8 cellular contexts compared by ENCODE assay signal in the genomic region with DNA sequence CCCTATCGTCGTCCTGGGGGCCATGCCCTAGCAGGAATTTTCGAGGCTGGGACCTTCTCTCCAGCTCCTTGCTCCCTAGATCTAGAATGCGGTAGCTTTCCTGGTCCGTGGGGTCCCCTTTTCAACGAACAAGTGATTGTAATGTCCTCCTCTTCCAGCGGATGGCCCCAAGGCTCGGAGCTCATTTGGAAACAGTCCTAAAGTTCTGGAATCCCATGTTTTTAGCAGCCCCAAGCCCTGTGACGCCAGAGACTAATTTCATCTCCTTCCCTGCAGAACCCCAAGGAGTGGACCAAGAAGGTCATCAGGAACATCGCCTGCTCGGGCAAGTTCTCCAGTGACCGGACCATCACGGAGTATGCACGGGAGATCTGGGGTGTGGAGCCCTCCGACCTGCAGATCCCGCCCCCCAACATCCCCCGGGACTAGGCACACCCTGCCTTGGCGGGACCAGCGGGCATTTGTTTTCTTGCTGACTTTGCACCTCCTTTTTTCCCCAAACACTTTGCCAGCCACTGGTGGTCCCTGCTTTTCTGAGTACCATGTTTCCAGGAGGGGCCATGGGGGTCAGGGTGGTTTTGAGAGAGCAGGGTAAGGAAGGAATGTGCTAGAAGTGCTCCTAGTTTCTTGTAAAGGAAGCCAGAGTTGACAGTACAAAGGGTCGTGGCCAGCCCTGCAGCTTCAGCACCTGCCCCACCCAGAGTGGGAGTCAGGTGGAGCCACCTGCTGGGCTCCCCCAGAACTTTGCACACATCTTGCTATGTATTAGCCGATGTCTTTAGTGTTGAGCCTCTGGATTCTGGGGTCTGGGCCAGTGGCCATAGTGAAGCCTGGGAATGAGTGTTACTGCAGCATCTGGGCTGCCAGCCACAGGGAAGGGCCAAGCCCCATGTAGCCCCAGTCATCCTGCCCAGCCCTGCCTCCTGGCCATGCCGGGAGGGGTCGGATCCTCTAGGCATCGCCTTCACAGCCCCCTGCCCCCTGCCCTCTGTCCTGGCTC. TPM values are rescaled to one million over a fixed set of nuclear protein-coding genes. Genes with fewer than 3 reads are reported as not detected.
DNase-seq lines count a peak whose midpoint lies in the region; ATAC-seq and TF ChIP-seq lines count a peak whose summit lies in the region.

No MANE protein-coding gene starts in this region.

- POLR2A ChIA-PET in activated CD4-positive, alpha-beta T cell treated with anti-CD3 and anti-CD28 coated beads for 36 hours (lab: Charles Lee) = interaction anchor here (0.5 kb wide), 1 partner anchor 319 kb away, joined by 3 read pairs; no protein-coding TSS in a partner anchor
- POLR2A ChIA-PET in HEK293 (lab: Yijun Ruan, JAX) = no interaction called here

- H3K27me3 ChIP-seq in duodenal mucosa (ENCODE audit: control insufficient read depth in 1 of 2, insufficient read depth in 2 of 2, low read length in 2 of 2) = no peaks in the 10 kb centered on the region

- H3K4me3 Mint-ChIP-seq in activated CD4-positive, alpha-beta T cell treated with anti-CD3 and anti-CD28 coated beads for 36 hours = no peak overlapping the region
- no peak overlapping the region for H3K4me3 Mint-ChIP-seq in naive B cell

- no peak overlapping the region for H3K9ac ChIP-seq in duodenal mucosa (ENCODE audit: low read depth in 1 of 2, low read length in 2 of 2)

- H3K9me3 Mint-ChIP-seq in activated CD4-positive, alpha-beta T cell treated with anti-CD3 and anti-CD28 coated beads for 36 hours (ENCODE audit: low read depth) = no peaks in the 10 kb centered on the region
- H3K9me3 Mint-ChIP-seq in naive B cell = no peaks in the 10 kb centered on the region

- H3K36me3 Mint-ChIP-seq in activated CD4-positive, alpha-beta T cell treated with anti-CD3 and anti-CD28 coated beads for 36 hours (ENCODE audit: low read depth) = peaks cover 10% of the 10 kb centered on the region
- no peaks in the 10 kb centered on the region for H3K36me3 Mint-ChIP-seq in naive B cell

- no peaks in the 10 kb centered on the region for H3K9me3 ChIP-seq in HEK293 (ENCODE audit: control insufficient read depth, insufficient read depth, low read depth, low read length)
- H3K9me3 ChIP-seq in duodenal mucosa (ENCODE audit: control insufficient read depth in 1 of 2, low read length in 2 of 2) = no peaks in the 10 kb centered on the region

- H3K27ac ChIP-seq in HEK293 (ENCODE audit: extremely low read depth, low read depth, low read length) = 0 out of 2 replicates have a peak overlapping the region, but pooled peaks have one; percentile 19
- peak overlapping the region; percentile 4 for H3K27ac ChIP-seq in duodenal mucosa (ENCODE audit: low read depth, low read length)

- H3K4me1 ChIP-seq in HEK293 (ENCODE audit: control insufficient read depth, insufficient read depth, low read length) = no peaks in the 10 kb centered on the region
- peaks cover 16 to 33% of the 10 kb centered on the region in 2 donors for H3K4me1 ChIP-seq in duodenal mucosa (ENCODE audit: control insufficient read depth in 1 of 2, insufficient read depth in 2 of 2, low read length in 2 of 2)

- H3K27ac Mint-ChIP-seq in activated CD4-positive, alpha-beta T cell treated with anti-CD3 and anti-CD28 coated beads for 36 hours = no peak overlapping the region
- peak overlapping the region in 4 of 6 donors; percentile 11 to 47 (median 16) for H3K27ac Mint-ChIP-seq in naive B cell

- peak; percentile 41; the same call in 1 of the 2 replicates for TF ChIP-seq CTCF in HEK293 (tag by site-specific recombination; IDR thresholded peaks at IDR 0.05)

- CTCF ChIA-PET in activated CD4-positive, alpha-beta T cell treated with anti-CD3 and anti-CD28 coated beads for 36 hours (lab: Charles Lee) = interaction anchor here (0.8 to 3.6 kb wide), 8 partner anchors 14 to 1853 kb away, joined by 3 to 34 read pairs (median 4); partner anchors contain the start of gene PYGB
- CTCF ChIA-PET in HEK293 (lab: Yijun Ruan, JAX) = interaction anchor here (0.5 to 3.4 kb wide), 6 partner anchors 13 to 241 kb away, joined by 3 to 47 read pairs (median 3); partner anchors contain the start of gene GINS1

- H3K36me3 ChIP-seq in HEK293 (ENCODE audit: control insufficient read depth in 2 of 2, insufficient read depth in 1 of 2, low read length in 2 of 2) (peaks cover 0 to 51% of the 10 kb centered on the region in 2 experiments; a peak in 1 of 3 replicates), duodenal mucosa (ENCODE audit: control insufficient read depth in 1 of 2, insufficient read depth in 2 of 2, low read length in 2 of 2) (peaks cover 9 to 37% of the 10 kb centered on the region in 2 donors)

- intact Hi-C loops in activated CD4-positive, alpha-beta T cell treated with anti-CD3 and anti-CD28 coated beads for 36 hours (cut with DNase I, micrococcal nuclease) = loop anchor here in 1 of 2 experiments (1.0 to 2.0 kb wide), 2 partner anchors 74 to 301 kb away; no protein-coding TSS in a partner anchor

- ATAC-seq in activated CD4-positive, alpha-beta T cell treated with anti-CD3 and anti-CD28 coated beads for 36 hours = no peak
- no peak for ATAC-seq in naive B cell (ENCODE audit: low read depth in 2 of 2)

- peak; percentile 58 for DNase-seq in activated CD4-positive, alpha-beta T cell treated with anti-CD3 and anti-CD28 coated beads for 36 hours
- DNase-seq in activated CD4-positive, alpha-beta T cell treated with anti-CD3 and anti-CD28 coated beads, Interleukin-2, amount 50 U/mL, for 4 hours = no peak
- DNase-seq in RKO (ENCODE audit: low spot score) (peak; percentile 47), naive B cell (no peak), foreskin melanocyte (no peak)
- no peak for DNase-seq in activated effector memory CD4-positive, alpha-beta T cell treated with anti-CD3 and anti-CD28 coated beads, Interleukin-2, amount 50 U/mL, for 16 hours

- H3K27me3 Mint-ChIP-seq in activated CD4-positive, alpha-beta T cell treated with anti-CD3 and anti-CD28 coated beads for 36 hours = no peaks in the 10 kb centered on the region
- no peaks in the 10 kb centered on the region for H3K27me3 Mint-ChIP-seq in naive B cell

- H3K4me3 ChIP-seq in HEK293 (ENCODE audit: low read depth, low read length) (no peak overlapping the region), duodenal mucosa (ENCODE audit: low read depth in 1 of 2, low read length in 2 of 2) (no peak overlapping the region)

- H3K4me1 Mint-ChIP-seq in activated CD4-positive, alpha-beta T cell treated with anti-CD3 and anti-CD28 coated beads for 36 hours = no peaks in the 10 kb centered on the region
- peaks cover 4 to 6% (median 6%) of the 10 kb centered on the region in 3 donors for H3K4me1 Mint-ChIP-seq in naive B cell

TF ChIP-seq in HEK293, 187 proteins besides CTCF, POLR2A, EP300 and RAD21:
- TF ChIP-seq ZNF221 (tag by site-specific recombination; IDR thresholded peaks at IDR 0.05; ENCODE audit: borderline replicate concordance) (no peak), ZSCAN5A (tag by site-specific recombination; IDR thresholded peaks at IDR 0.05) (no peak), KLF8 (tag by site-specific recombination; IDR thresholded peaks at IDR 0.05) (no peak), ZNF654 (tag by site-specific recombination; IDR thresholded peaks at IDR 0.05; ENCODE audit: low read depth) (0 out of 2 replicates have a peak, but pooled peaks have one; percentile 28), ZIC2 (tag by site-specific recombination; IDR thresholded peaks at IDR 0.05) (no peak), ZNF768 (tag by site-specific recombination; IDR thresholded peaks at IDR 0.05) (no peak), ZNF560 (tag by site-specific recombination; IDR thresholded peaks at IDR 0.05; ENCODE audit: borderline replicate concordance) (no peak)
- TF ChIP-seq, protein P1, sequence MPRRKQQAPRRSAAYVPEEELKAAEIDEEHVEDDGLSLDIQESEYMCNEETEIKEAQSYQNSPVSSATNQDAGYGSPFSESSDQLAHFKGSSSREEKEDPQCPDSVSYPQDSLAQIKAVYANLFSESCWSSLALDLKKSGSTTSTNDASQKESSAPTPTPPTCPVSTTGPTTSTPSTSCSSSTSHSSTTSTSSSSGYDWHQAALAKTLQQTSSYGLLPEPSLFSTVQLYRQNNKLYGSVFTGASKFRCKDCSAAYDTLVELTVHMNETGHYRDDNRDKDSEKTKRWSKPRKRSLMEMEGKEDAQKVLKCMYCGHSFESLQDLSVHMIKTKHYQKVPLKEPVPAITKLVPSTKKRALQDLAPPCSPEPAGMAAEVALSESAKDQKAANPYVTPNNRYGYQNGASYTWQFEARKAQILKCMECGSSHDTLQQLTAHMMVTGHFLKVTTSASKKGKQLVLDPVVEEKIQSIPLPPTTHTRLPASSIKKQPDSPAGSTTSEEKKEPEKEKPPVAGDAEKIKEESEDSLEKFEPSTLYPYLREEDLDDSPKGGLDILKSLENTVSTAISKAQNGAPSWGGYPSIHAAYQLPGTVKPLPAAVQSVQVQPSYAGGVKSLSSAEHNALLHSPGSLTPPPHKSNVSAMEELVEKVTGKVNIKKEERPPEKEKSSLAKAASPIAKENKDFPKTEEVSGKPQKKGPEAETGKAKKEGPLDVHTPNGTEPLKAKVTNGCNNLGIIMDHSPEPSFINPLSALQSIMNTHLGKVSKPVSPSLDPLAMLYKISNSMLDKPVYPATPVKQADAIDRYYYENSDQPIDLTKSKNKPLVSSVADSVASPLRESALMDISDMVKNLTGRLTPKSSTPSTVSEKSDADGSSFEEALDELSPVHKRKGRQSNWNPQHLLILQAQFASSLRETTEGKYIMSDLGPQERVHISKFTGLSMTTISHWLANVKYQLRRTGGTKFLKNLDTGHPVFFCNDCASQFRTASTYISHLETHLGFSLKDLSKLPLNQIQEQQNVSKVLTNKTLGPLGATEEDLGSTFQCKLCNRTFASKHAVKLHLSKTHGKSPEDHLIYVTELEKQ (tag by site-specific recombination; IDR thresholded peaks at IDR 0.05; ENCODE audit: borderline replicate concordance) = no peak

RNA-seq across cellular contexts. Expression of gene PYGB, which starts 48.5 kb away (rescaled TPM):
- 10 to 100 TPM; 18.0 to 21.1 TPM for total RNA-seq in activated CD4-positive, alpha-beta T cell treated with anti-CD3 and anti-CD28 coated beads for 36 hours
- polyA plus RNA-seq in naive B cell (ENCODE audit: low read depth in 6 of 6) = 10 to 100 TPM; 16.4 to 26.6 (median 22.8) TPM

Comparison
In these comparisons a context has a peak if more than half of its experiments do, and no peak if none do; other contexts are left out.
1. DNase-seq: peak in activated CD4-positive, alpha-beta T cell treated with anti-CD3 and anti-CD28 coated beads for 36 hours (single experiment) and RKO (single experiment); none in activated CD4-positive, alpha-beta T cell treated with anti-CD3 and anti-CD28 coated beads, Interleukin-2, amount 50 U/mL, for 4 hours (0 of 2), naive B cell (single experiment), activated effector memory CD4-positive, alpha-beta T cell treated with anti-CD3 and anti-CD28 coated beads, Interleukin-2, amount 50 U/mL, for 16 hours (single experiment) and foreskin melanocyte (single experiment).